13 cellular contexts compared by ENCODE assay signal in genomic region chr13:20708216-20708615, GRCh38.
"Had no signal": no experiment of that assay in that cellular context is flagged by ENCODE, and none has a peak within 500 bp of the region (broad histone marks: within the 10 kb centered on the region; RNA-seq: fewer than 3 reads in every experiment).

No MANE protein-coding gene starts in this region.

- H3K9me3 Mint-ChIP-seq: natural killer cell treated with Interleukin-12 subunit alpha and Interleukin-12 subunit beta and Interleukin-15 and Interleukin-18, amount 100 ng/mL, for 72 hours; stimulated activated naive CD8-positive, alpha-beta T cell treated with anti-CD3 and anti-CD28 coated beads, Interleukin-15, amount 100 ng/mL, for 72 hours had no signal

- H3K36me3 ChIP-seq: prostate gland, right lobe of liver, spleen, thyroid gland had no signal

- H3K9me3 ChIP-seq: prostate gland, right lobe of liver, spleen, thyroid gland had no signal

- DNase-seq: activated naive CD4-positive, alpha-beta T cell treated with Interleukin-2 at 50 U/mL for 16 hours; effector CD4-positive, alpha-beta T cell; left ventricle myocardium superior; mesendoderm; right lobe of liver; spleen; stimulated activated naive CD8-positive, alpha-beta T cell treated with anti-CD3 and anti-CD28 coated beads, Interleukin-15, amount 100 ng/mL, for 72 hours; T-helper 1 cell; thyroid gland had no signal

- H3K27ac ChIP-seq: prostate gland, right lobe of liver, spleen, thyroid gland had no signal

- H3K4me3 Mint-ChIP-seq: natural killer cell treated with Interleukin-12 subunit alpha and Interleukin-12 subunit beta and Interleukin-15 and Interleukin-18, amount 100 ng/mL, for 72 hours; stimulated activated naive CD8-positive, alpha-beta T cell treated with anti-CD3 and anti-CD28 coated beads, Interleukin-15, amount 100 ng/mL, for 72 hours had no signal

- H3K36me3 Mint-ChIP-seq: natural killer cell treated with Interleukin-12 subunit alpha and Interleukin-12 subunit beta and Interleukin-15 and Interleukin-18, amount 100 ng/mL, for 72 hours had no signal

- H3K4me1 ChIP-seq: prostate gland had no signal

- H3K27ac Mint-ChIP-seq: natural killer cell treated with Interleukin-12 subunit alpha and Interleukin-12 subunit beta and Interleukin-15 and Interleukin-18, amount 100 ng/mL, for 72 hours; stimulated activated naive CD8-positive, alpha-beta T cell treated with anti-CD3 and anti-CD28 coated beads, Interleukin-15, amount 100 ng/mL, for 72 hours had no signal

- H3K4me3 ChIP-seq: coronary artery, prostate gland, right lobe of liver, spleen, thyroid gland had no signal

- ATAC-seq: activated CD4-positive, CD25-positive, alpha-beta regulatory T cell treated with anti-CD3 and anti-CD28 coated beads, Interleukin-2, amount 50 U/mL, for 24 hours; natural killer cell treated with Interleukin-12 subunit alpha and Interleukin-12 subunit beta and Interleukin-15 and Interleukin-18, amount 100 ng/mL, for 72 hours; stimulated activated naive CD8-positive, alpha-beta T cell treated with anti-CD3 and anti-CD28 coated beads, Interleukin-15, amount 100 ng/mL, for 72 hours had no signal

- H3K27me3 ChIP-seq: right lobe of liver, thyroid gland had no signal
